In genomic region chrX:49185062-49185394, GRCh38 we compare ENCODE assay signal across 6 cellular contexts.
DNase-seq lines count a peak whose midpoint lies in the region; ATAC-seq and TF ChIP-seq lines count a peak whose summit lies in the region.

No MANE protein-coding gene starts in this region.

- peaks cover 9% of the 10 kb centered on the region for H3K36me3 Mint-ChIP-seq in activated naive CD8-positive, alpha-beta T cell treated with anti-CD3 and anti-CD28 coated beads, Interleukin-2, amount 50 U/mL, for 24 hours (ENCODE audit: low read depth)
- peaks cover 16% of the 10 kb centered on the region for H3K36me3 Mint-ChIP-seq in nephron (ENCODE audit: low read depth)

- TF ChIP-seq CTCF in nephron (IDR thresholded peaks at IDR 0.05; ENCODE audit: unreplicated experiment in 3 of 3) = no peak

- peak overlapping the region; percentile 54 for H3K27ac Mint-ChIP-seq in activated naive CD8-positive, alpha-beta T cell treated with anti-CD3 and anti-CD28 coated beads, Interleukin-2, amount 50 U/mL, for 24 hours
- peak overlapping the region; percentile 56 to 83 (median 81) for H3K27ac Mint-ChIP-seq in nephron

- ATAC-seq in GM21390 (IDR thresholded peaks at IDR 0.05; ENCODE audit: unreplicated experiment) (peak; percentile 12), HG02981 (IDR thresholded peaks at IDR 0.05; ENCODE audit: unreplicated experiment) (no peak)
- ATAC-seq in activated naive CD8-positive, alpha-beta T cell treated with anti-CD3 and anti-CD28 coated beads, Interleukin-2, amount 50 U/mL, for 24 hours = no peak

- DNase-seq in activated naive CD8-positive, alpha-beta T cell treated with anti-CD3 and anti-CD28 coated beads, Interleukin-2, amount 50 U/mL, for 24 hours = no peak
- DNase-seq in cortex of kidney (lab: John Stamatoyannopoulos, UW) = no peak
- DNase-seq in GOT3 (lab: John Stamatoyannopoulos, UW) = no peak

- H3K9me3 Mint-ChIP-seq in activated naive CD8-positive, alpha-beta T cell treated with anti-CD3 and anti-CD28 coated beads, Interleukin-2, amount 50 U/mL, for 24 hours = no peaks in the 10 kb centered on the region
- H3K9me3 Mint-ChIP-seq in nephron = peaks cover 8% of the 10 kb centered on the region

- peak overlapping the region; percentile 82 for H3K4me3 Mint-ChIP-seq in activated naive CD8-positive, alpha-beta T cell treated with anti-CD3 and anti-CD28 coated beads, Interleukin-2, amount 50 U/mL, for 24 hours
- peak overlapping the region; percentile 80 to 86 (median 83) for H3K4me3 Mint-ChIP-seq in nephron

- H3K27me3 Mint-ChIP-seq in activated naive CD8-positive, alpha-beta T cell treated with anti-CD3 and anti-CD28 coated beads, Interleukin-2, amount 50 U/mL, for 24 hours = no peaks in the 10 kb centered on the region
- no peaks in the 10 kb centered on the region for H3K27me3 Mint-ChIP-seq in nephron (ENCODE audit: low read depth)

- peaks cover 17% of the 10 kb centered on the region for H3K4me1 Mint-ChIP-seq in activated naive CD8-positive, alpha-beta T cell treated with anti-CD3 and anti-CD28 coated beads, Interleukin-2, amount 50 U/mL, for 24 hours
- peaks cover 10% of the 10 kb centered on the region for H3K4me1 Mint-ChIP-seq in nephron
